In the genomic region with DNA sequence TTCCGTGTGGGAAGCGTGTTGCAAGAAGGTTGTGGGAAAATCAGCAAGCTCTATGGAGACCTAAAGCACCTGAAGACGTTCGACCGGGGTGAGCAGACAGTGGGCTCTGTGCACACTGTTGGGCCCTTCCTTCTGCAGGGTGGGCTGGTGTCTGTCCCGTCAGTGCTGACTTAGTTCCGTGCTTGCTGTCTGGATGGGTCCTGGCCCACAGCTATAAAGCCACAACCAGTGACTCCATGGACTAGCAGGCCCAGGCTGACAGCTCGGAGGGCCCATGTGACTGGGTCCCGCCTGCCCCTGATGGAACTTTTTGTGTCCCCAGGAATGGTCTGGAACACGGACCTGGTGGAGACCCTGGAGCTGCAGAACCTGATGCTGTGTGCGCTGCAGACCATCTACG, we compare ENCODE assay signal across 11 cellular contexts. TPM values are rescaled to one million over a fixed set of nuclear protein-coding genes. Genes with fewer than 3 reads are reported as not detected.
DNase-seq lines count a peak whose midpoint lies in the region; ATAC-seq and TF ChIP-seq lines count a peak whose summit lies in the region.
"Not testable (repeated sequence)": the region's sequence is repeated elsewhere in the genome, so short reads cannot be mapped to it uniquely, and the experiment has no call there.
"Had no signal": no experiment of that assay in that cellular context is flagged by ENCODE, and none has a peak within 500 bp of the region (broad histone marks: within the 10 kb centered on the region; RNA-seq: fewer than 3 reads in every experiment).

No MANE protein-coding gene starts in this region.

- not testable (repeated sequence) for TF ChIP-seq POLR2A in upper lobe of left lung (IDR thresholded peaks at IDR 0.05)

- WGBS in upper lobe of left lung, 2 donors, result 95 to 96% methylated on average over 9 of the region's 12 CpGs

- peaks cover 19% of the 10 kb centered on the region for H3K4me1 ChIP-seq in PC-3 (ENCODE audit: insufficient read depth, low read length)
- H3K4me1 ChIP-seq in upper lobe of left lung, result not testable (repeated sequence)

- not testable (repeated sequence) for H3K4me2 ChIP-seq in PC-3 (ENCODE audit: low read length); SU-DHL-6 (ENCODE audit: low read depth, low read length, poor library complexity, severe bottlenecking)

- H4K20me1 ChIP-seq in PC-3 (ENCODE audit: low read length); SU-DHL-6 (ENCODE audit: low read depth, low read length): not testable (repeated sequence)

- H3K9me3 ChIP-seq in PC-3 (ENCODE audit: low read length); SU-DHL-6 (ENCODE audit: insufficient read depth, low read length); upper lobe of left lung: not testable (repeated sequence)

- H3K9ac ChIP-seq in PC-3 (ENCODE audit: low read length); SU-DHL-6 (ENCODE audit: low read length): not testable (repeated sequence)

- not testable (repeated sequence) for TF ChIP-seq CTCF in C4-2B (conservative IDR thresholded peaks at IDR 0.05); PC-3 (conservative IDR thresholded peaks at IDR 0.05; ENCODE audit: low read depth, low read length); SU-DHL-6 (IDR thresholded peaks at IDR 0.05; ENCODE audit: insufficient read depth, low read length, poor library complexity, severe bottlenecking); upper lobe of left lung (IDR thresholded peaks at IDR 0.05)

- TF ChIP-seq EP300 in upper lobe of left lung (IDR thresholded peaks at IDR 0.05), result not testable (repeated sequence)

- not testable (repeated sequence) for H3K4me3 ChIP-seq in PC-3 (ENCODE audit: low read length); SU-DHL-6 (ENCODE audit: insufficient read depth, low read length, poor library complexity, severe bottlenecking); upper lobe of left lung

- peak overlapping the region; percentile 36 for H3K27ac ChIP-seq in C4-2B
- H3K27ac ChIP-seq in PC-3 (ENCODE audit: low read length), result peak overlapping the region; percentile 91; the same call in 1 of the 2 replicates
- H3K27ac ChIP-seq in SU-DHL-6 (ENCODE audit: low read depth, low read length), result peak overlapping the region; percentile 90
- not testable (repeated sequence) for H3K27ac ChIP-seq in upper lobe of left lung

- H3F3A ChIP-seq in PC-3 (ENCODE audit: low read length, unreplicated experiment), result not testable (repeated sequence)
- H3F3A ChIP-seq in SU-DHL-6 (ENCODE audit: insufficient read depth), result peaks cover 12% of the 10 kb centered on the region; the same call in 1 of the 2 replicates

- H3K9me2 ChIP-seq in PC-3 (replicated peaks; ENCODE audit: low read length); SU-DHL-6 (replicated peaks; ENCODE audit: insufficient read depth, low read length): not testable (repeated sequence)

- H3K79me2 ChIP-seq in PC-3 (ENCODE audit: low read length); SU-DHL-6 (ENCODE audit: insufficient read depth, low read length): not testable (repeated sequence)

- CTCF ChIA-PET in PC-3 (lab: Charles Lee), result not testable (repeated sequence)

- ATAC-seq in PC-3, result not testable (repeated sequence)
- ATAC-seq in Right ventricle myocardium superior (ENCODE audit: poor library complexity) (peak; percentile 19), upper lobe of left lung (ENCODE audit: low FRiP score in 2 of 2) (peak; percentile 14 to 15)

- BruUV-seq in PC-3 (replicated peaks; lab: Mats Ljungman, UMichigan), result not testable (repeated sequence)

- not testable (repeated sequence) for H2AFZ ChIP-seq in PC-3 (ENCODE audit: low read length); SU-DHL-6 (ENCODE audit: low read depth, low read length, severe bottlenecking)

- H3K27me3 ChIP-seq in PC-3 (ENCODE audit: low read length); SU-DHL-6 (ENCODE audit: low read length); upper lobe of left lung: not testable (repeated sequence)

- intact Hi-C loops in PC-3 (cut with micrococcal nuclease); Right ventricle myocardium superior (cut with DNase I): not testable (repeated sequence)

- not testable (repeated sequence) for DNase-seq in PC-3, Right ventricle myocardium superior, upper lobe of left lung
- DNase-seq in activated CD8-positive, alpha-beta memory T cell treated with anti-CD3 and anti-CD28 coated beads for 24 hours, result peak; percentile 41

- POLR2A ChIA-PET in PC-3 (lab: Charles Lee; ENCODE audit: unreplicated experiment), result not testable (repeated sequence)

- peaks cover 33% of the 10 kb centered on the region for H3K36me3 ChIP-seq in PC-3 (ENCODE audit: low read depth, low read length)
- not testable (repeated sequence) for H3K36me3 ChIP-seq in SU-DHL-6 (ENCODE audit: low read length)
- peaks cover 15 to 87% (median 46%) of the 10 kb centered on the region in 4 donors for H3K36me3 ChIP-seq in upper lobe of left lung

RNA-seq across cellular contexts. Expression of a gene that starts 20.4 kb away (rescaled TPM):
- 158 and 200 TPM in 2 replicates for total RNA-seq in PC-3 (2014; rRNA removed)
- total RNA-seq in Right ventricle myocardium superior, result 32.4 TPM
- total RNA-seq in upper lobe of left lung, result 10 to 100 TPM; 63.9 to 79.7 (median 73.5) TPM

RNA-seq across cellular contexts. Expression of a gene that starts 32.9 kb away (rescaled TPM):
- 163 and 181 TPM in 2 replicates for total RNA-seq in PC-3 (2014; rRNA removed)
- 837 TPM for total RNA-seq in Right ventricle myocardium superior
- total RNA-seq in upper lobe of left lung, result 100 to 1,000 TPM in 3 of 6 donors, 10 to 100 TPM in 3; 64.0 to 123 (median 95.1) TPM

RNA-seq across cellular contexts. Expression of a gene that starts 33.1 kb away (rescaled TPM):
- total RNA-seq in PC-3 (2014; rRNA removed) (4.1 and 5.4 TPM in 2 replicates), Right ventricle myocardium superior (8.1 TPM), upper lobe of left lung (1 to 10 TPM; 3.1 to 8.5 (median 4.8) TPM)

RNA-seq across cellular contexts. Expression of a gene that starts 59.7 kb away (rescaled TPM):
- total RNA-seq in PC-3 (2014; rRNA removed) (not detected in 2 replicates), Right ventricle myocardium superior (103 TPM), upper lobe of left lung (not detected)
- total RNA-seq: Caco-2; CD4-positive, CD25-positive, alpha-beta regulatory T cell; H1; H9; HepG2 had no signal
